Comparison of ENCODE assay signal across 25 cellular contexts in the genomic region with DNA sequence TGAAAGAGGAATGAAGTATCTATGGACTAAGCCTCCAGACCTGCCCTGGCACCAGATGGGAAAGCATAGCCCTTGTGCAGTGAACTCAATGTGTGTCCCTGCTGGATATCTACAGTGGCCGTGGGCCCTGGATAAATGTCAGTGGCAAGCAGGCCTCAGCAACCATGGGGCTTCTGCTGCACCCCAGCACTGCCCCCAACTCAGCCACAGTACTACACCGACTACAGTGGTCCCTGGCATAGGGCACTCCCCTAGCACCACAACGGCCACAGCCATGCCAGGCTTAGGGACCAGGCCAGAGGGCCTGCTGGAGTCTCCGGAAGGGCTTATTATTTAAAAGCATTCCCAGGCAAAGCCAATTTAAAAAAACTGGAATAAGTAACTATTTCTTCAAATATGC.
DNase-seq lines count a peak whose midpoint lies in the region; ATAC-seq, FAIRE-seq and TF ChIP-seq lines count a peak whose summit lies in the region.
"Had no signal": no experiment of that assay in that cellular context is flagged by ENCODE, and none has a peak within 500 bp of the region (broad histone marks: within the 10 kb centered on the region; RNA-seq: fewer than 3 reads in every experiment).

No MANE protein-coding gene starts in this region.

- H3K36me3 ChIP-seq in K562 (ENCODE audit: control insufficient read depth, insufficient read depth, low read length) (no peaks in the 10 kb centered on the region), aorta (ENCODE audit: control insufficient read depth in 1 of 2, insufficient read depth in 2 of 2, low read length in 1 of 2) (no peaks in the 10 kb centered on the region), esophagus muscularis mucosa (no peaks in the 10 kb centered on the region), colonic mucosa (no peaks in the 10 kb centered on the region), small intestine (ENCODE audit: control insufficient read depth in 2 of 2, insufficient read depth in 2 of 2, low read length in 2 of 2) (no peaks in the 10 kb centered on the region)
- H3K36me3 ChIP-seq: BE2C, BLaER1 had no signal

- H3K4me3 ChIP-seq in K562 = no peak overlapping the region
- no peak overlapping the region for H3K4me3 ChIP-seq in aorta (ENCODE audit: low read length in 2 of 2)
- no peak overlapping the region for H3K4me3 ChIP-seq in esophagus muscularis mucosa
- H3K4me3 ChIP-seq in colonic mucosa = no peak overlapping the region
- H3K4me3 ChIP-seq in small intestine (ENCODE audit: low read depth in 1 of 2, low read length in 2 of 2) = no peak overlapping the region
- H3K4me3 ChIP-seq: BLaER1 had no signal

- TF ChIP-seq RAD21 in K562 (CRISPR knock-in tag; conservative IDR thresholded peaks at IDR 0.05 in 1 of 2, IDR thresholded peaks at IDR 0.05 in 1 of 2) = no peak

- TF ChIP-seq POLR2A in K562 (conservative IDR thresholded peaks at IDR 0.05) (no peak), esophagus muscularis mucosa (IDR thresholded peaks at IDR 0.05; ENCODE audit: low read depth) (no peak)

- no peak for TF ChIP-seq EP300 in K562 (IDR thresholded peaks at IDR 0.05; ENCODE audit: low read length)
- no peak for TF ChIP-seq EP300 in esophagus muscularis mucosa (IDR thresholded peaks at IDR 0.05)

- no peak for DNase-seq in K562 (ENCODE audit: extremely low read depth in 1 of 4, low spot score in 3 of 4)
- peak; percentile 4 for DNase-seq in cerebellum (ENCODE audit: low spot score)
- DNase-seq in aorta = no peak
- no peak for DNase-seq in esophagus muscularis mucosa (ENCODE audit: extremely low spot score)
- DNase-seq in colonic mucosa = no peak
- DNase-seq in small intestine = no peak
- DNase-seq: 8988T; ACHN; BE2C; CD4-positive, alpha-beta memory T cell; CD4-positive, CD25-positive, alpha-beta regulatory T cell; CD8-positive, alpha-beta memory T cell; COR-L47; DMS 273 treated with DMSO at 0.1 percent for 48 hours; DMS153; DMS53; DMS79; DND-41; EL; GF-D8 had no signal

- POLR2A ChIA-PET in K562 (lab: Yijun Ruan, JAX) = no interaction called here

- ATAC-seq in K562 (peak; percentile 27; the same call in 2 of the 3 replicates), aorta (ENCODE audit: low FRiP score) (peak; percentile 11)

- H3K9ac ChIP-seq in K562 (ENCODE audit: insufficient read depth in 1 of 2, low read depth in 2 of 2, low read length in 2 of 2) (no peak overlapping the region), colonic mucosa (ENCODE audit: low read depth in 2 of 2, low read length in 2 of 2) (no peak overlapping the region)
- H3K9ac ChIP-seq: BLaER1 had no signal

- CTCF ChIA-PET in K562 (lab: Yijun Ruan, JAX; ENCODE audit: low intra/inter-chr PET ratio) = no interaction called here

- H3K9me1 ChIP-seq in K562 (ENCODE audit: control insufficient read depth, insufficient read depth, low read length) = no peaks in the 10 kb centered on the region

- H3K27ac ChIP-seq in K562 (ENCODE audit: extremely low read depth, low read depth, low read length) (no peak overlapping the region), aorta (ENCODE audit: low read depth in 1 of 2, low read length in 2 of 2) (no peak overlapping the region), esophagus muscularis mucosa (replicated peaks in 1 of 4) (no peak overlapping the region), colonic mucosa (no peak overlapping the region), small intestine (ENCODE audit: low read depth in 1 of 2, low read length in 1 of 2) (no peak overlapping the region)
- H3K27ac ChIP-seq: BLaER1 had no signal

- no TSS peak for BruUV-seq in K562 (replicated peaks; lab: Mats Ljungman, UMichigan)

- H3K4me2 ChIP-seq in K562 (ENCODE audit: insufficient read depth, low read length) = no peak overlapping the region
- H3K4me2 ChIP-seq: BLaER1 had no signal

- no peaks in the 10 kb centered on the region for H3K79me2 ChIP-seq in K562 (ENCODE audit: control insufficient read depth, insufficient read depth, low read length)

- H4K20me1 ChIP-seq in K562 (replicated peaks; ENCODE audit: control insufficient read depth, insufficient read depth, low read length) = no peaks in the 10 kb centered on the region
- H4K20me1 ChIP-seq: BLaER1 had no signal

- FAIRE-seq in K562 (lab: Jason Lieb, UNC) (no peak), small intestine (lab: Jason Lieb, UNC) (no peak)
- FAIRE-seq: A204.1, G401.6, GM12891, GM19239 had no signal

- intact Hi-C loops in K562 (cut with micrococcal nuclease) (no loop called here), aorta (cut with DNase I) (no loop called here), esophagus muscularis mucosa (cut with DNase I) (no loop called here), colonic mucosa (cut with DNase I) (no loop called here)

- H3K27me3 ChIP-seq in K562 (ENCODE audit: control insufficient read depth in 2 of 2, insufficient read depth in 2 of 2, low read length in 2 of 2) (no peaks in the 10 kb centered on the region), aorta (ENCODE audit: control insufficient read depth in 1 of 2, insufficient read depth in 2 of 2, low read length in 1 of 2) (no peaks in the 10 kb centered on the region), esophagus muscularis mucosa (no peaks in the 10 kb centered on the region), colonic mucosa (no peaks in the 10 kb centered on the region), small intestine (ENCODE audit: control insufficient read depth in 2 of 2, insufficient read depth in 2 of 2, low read length in 2 of 2) (no peaks in the 10 kb centered on the region)
- H3K27me3 ChIP-seq: BE2C had no signal

- WGBS in K562 (ENCODE audit: insufficient coverage, low coverage, missing lambda C conversion rate) = 75% methylated on average over 2 of the region's 4 CpGs
- WGBS in aorta, 2 donors = 78 to 83% methylated on average over 4 of the region's 4 CpGs
- WGBS in esophagus muscularis mucosa = 83% methylated on average over 2 of the region's 4 CpGs
- 72 to 89% (median 73%) methylated on average over 4 of the region's 4 CpGs for WGBS in small intestine, 3 donors

- in situ Hi-C loops in K562 (cut with MboI) = no loop called here

- 0 out of 2 replicates have a peak overlapping the region, but pooled peaks have one; percentile 24 for H2AFZ ChIP-seq in K562 (ENCODE audit: low read depth, low read length)

- no peak for TF ChIP-seq CTCF in K562 (IDR thresholded peaks at IDR 0.05 in 2 of 3, conservative IDR thresholded peaks at IDR 0.05 in 1 of 3; ENCODE audit: insufficient read depth in 2 of 3, low read depth in 1 of 3, low read length in 3 of 3)
- no peak for TF ChIP-seq CTCF in esophagus muscularis mucosa (IDR thresholded peaks at IDR 0.05)
- TF ChIP-seq CTCF in colonic mucosa (IDR thresholded peaks at IDR 0.05) = no peak

- H3K4me1 ChIP-seq in K562 (replicated peaks in 1 of 2; ENCODE audit: control insufficient read depth in 2 of 2, insufficient read depth in 2 of 2, low read length in 2 of 2) (peaks cover 0 to 4% of the 10 kb centered on the region in 2 experiments; a peak in 2 of 5 replicates), aorta (ENCODE audit: control insufficient read depth in 1 of 2, insufficient read depth in 2 of 2, low read length in 2 of 2) (no peaks in the 10 kb centered on the region), esophagus muscularis mucosa (no peaks in the 10 kb centered on the region), colonic mucosa (no peaks in the 10 kb centered on the region), small intestine (ENCODE audit: control insufficient read depth in 2 of 2, insufficient read depth in 1 of 2, low read depth in 1 of 2, low read length in 1 of 2) (no peaks in the 10 kb centered on the region)
- H3K4me1 ChIP-seq: BE2C, BLaER1 had no signal

- no peaks in the 10 kb centered on the region for H3K9me3 ChIP-seq in K562 (replicated peaks; ENCODE audit: control insufficient read depth, insufficient read depth, low read depth, low read length)
- H3K9me3 ChIP-seq in aorta (ENCODE audit: control insufficient read depth, low read length) = no peaks in the 10 kb centered on the region
- H3K9me3 ChIP-seq in esophagus muscularis mucosa = peaks cover 0 to 2% (median 0%) of the 10 kb centered on the region in 4 donors
- H3K9me3 ChIP-seq in colonic mucosa = no peaks in the 10 kb centered on the region
- no peaks in the 10 kb centered on the region for H3K9me3 ChIP-seq in small intestine (ENCODE audit: control insufficient read depth, low read depth)
- H3K9me3 ChIP-seq: BE2C had no signal

TF ChIP-seq in K562, 482 proteins besides CTCF, POLR2A, EP300 and RAD21 (continues in another document):
- TF ChIP-seq, protein P1, sequence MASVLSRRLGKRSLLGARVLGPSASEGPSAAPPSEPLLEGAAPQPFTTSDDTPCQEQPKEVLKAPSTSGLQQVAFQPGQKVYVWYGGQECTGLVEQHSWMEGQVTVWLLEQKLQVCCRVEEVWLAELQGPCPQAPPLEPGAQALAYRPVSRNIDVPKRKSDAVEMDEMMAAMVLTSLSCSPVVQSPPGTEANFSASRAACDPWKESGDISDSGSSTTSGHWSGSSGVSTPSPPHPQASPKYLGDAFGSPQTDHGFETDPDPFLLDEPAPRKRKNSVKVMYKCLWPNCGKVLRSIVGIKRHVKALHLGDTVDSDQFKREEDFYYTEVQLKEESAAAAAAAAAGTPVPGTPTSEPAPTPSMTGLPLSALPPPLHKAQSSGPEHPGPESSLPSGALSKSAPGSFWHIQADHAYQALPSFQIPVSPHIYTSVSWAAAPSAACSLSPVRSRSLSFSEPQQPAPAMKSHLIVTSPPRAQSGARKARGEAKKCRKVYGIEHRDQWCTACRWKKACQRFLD (CRISPR knock-in tag; IDR thresholded peaks at IDR 0.05) = no peak
- no peak for TF ChIP-seq ZNF444 (CRISPR knock-in tag; IDR thresholded peaks at IDR 0.05)
- no peak for TF ChIP-seq NBN (IDR thresholded peaks at IDR 0.05; ENCODE audit: low read depth)
- TF ChIP-seq NFXL1 (CRISPR knock-in tag; IDR thresholded peaks at IDR 0.05) = no peak
- TF ChIP-seq, protein P2, sequence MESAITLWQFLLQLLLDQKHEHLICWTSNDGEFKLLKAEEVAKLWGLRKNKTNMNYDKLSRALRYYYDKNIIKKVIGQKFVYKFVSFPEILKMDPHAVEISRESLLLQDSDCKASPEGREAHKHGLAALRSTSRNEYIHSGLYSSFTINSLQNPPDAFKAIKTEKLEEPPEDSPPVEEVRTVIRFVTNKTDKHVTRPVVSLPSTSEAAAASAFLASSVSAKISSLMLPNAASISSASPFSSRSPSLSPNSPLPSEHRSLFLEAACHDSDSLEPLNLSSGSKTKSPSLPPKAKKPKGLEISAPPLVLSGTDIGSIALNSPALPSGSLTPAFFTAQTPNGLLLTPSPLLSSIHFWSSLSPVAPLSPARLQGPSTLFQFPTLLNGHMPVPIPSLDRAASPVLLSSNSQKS (CRISPR knock-in tag; IDR thresholded peaks at IDR 0.05) = no peak
- TF ChIP-seq NFIX (CRISPR knock-in tag; IDR thresholded peaks at IDR 0.05; ENCODE audit: low read depth) = no peak
